Comparison of ENCODE assay signal across 10 cellular contexts in genomic region chr14:94128216-94128839, GRCh38. TPM values are rescaled to one million over a fixed set of nuclear protein-coding genes. Genes with fewer than 3 reads are reported as not detected.
A peak's percentile ranks its signal among the peaks of the same experiment; 100 is the strongest.
DNase-seq lines count a peak whose midpoint lies in the region; ATAC-seq and TF ChIP-seq lines count a peak whose summit lies in the region.
"Had no signal": no experiment of that assay in that cellular context is flagged by ENCODE, and none has a peak within 500 bp of the region (broad histone marks: within the 10 kb centered on the region; RNA-seq: fewer than 3 reads in every experiment).

No MANE protein-coding gene starts in this region.

- no peak for TF ChIP-seq POLR2A in erythroblast (IDR thresholded peaks at IDR 0.05; ENCODE audit: low read length)

- peak overlapping the region; percentile 65 for H3K9ac ChIP-seq in Loucy (ENCODE audit: low read depth, low read length, poor library complexity, severe bottlenecking)
- H3K9ac ChIP-seq in parathyroid adenoma = no peak overlapping the region

- no peak for ATAC-seq in effector memory CD8-positive, alpha-beta T cell (replicated peaks)
- ATAC-seq in GM21576 (IDR thresholded peaks at IDR 0.05; ENCODE audit: unreplicated experiment) = no peak
- no peak for ATAC-seq in GM18519 (IDR thresholded peaks at IDR 0.05; ENCODE audit: low FRiP score, unreplicated experiment)

- H3K27ac ChIP-seq in CD8-positive, alpha-beta memory T cell (ENCODE audit: low read depth, low read length) = no peak overlapping the region
- peak overlapping the region; percentile 84 for H3K27ac ChIP-seq in parathyroid adenoma

- H2AFZ ChIP-seq in Loucy (ENCODE audit: low read length) (no peak overlapping the region), parathyroid adenoma (peak overlapping the region; percentile 93)

- H3K4me1 Mint-ChIP-seq in CD8-positive, alpha-beta memory T cell = peaks cover 14 to 25% (median 19%) of the 10 kb centered on the region in 3 donors
- peaks cover 19 to 23% of the 10 kb centered on the region in 2 donors for H3K4me1 Mint-ChIP-seq in effector memory CD8-positive, alpha-beta T cell (ENCODE audit: low read depth in 2 of 2)

- no peaks in the 10 kb centered on the region for H3K9me3 ChIP-seq in CD8-positive, alpha-beta memory T cell (ENCODE audit: low read length)
- no peaks in the 10 kb centered on the region for H3K9me3 ChIP-seq in Loucy (ENCODE audit: insufficient read depth, low read depth, low read length)
- no peaks in the 10 kb centered on the region for H3K9me3 ChIP-seq in parathyroid adenoma (ENCODE audit: control insufficient read depth, low read length)

- H3K79me2 ChIP-seq in Loucy (ENCODE audit: insufficient read depth, low read length) = no peaks in the 10 kb centered on the region
- H3K79me2 ChIP-seq in parathyroid adenoma = no peaks in the 10 kb centered on the region

- H3K27me3 Mint-ChIP-seq in CD8-positive, alpha-beta memory T cell = peaks cover 5 to 7% of the 10 kb centered on the region in 2 donors
- H3K27me3 Mint-ChIP-seq in effector memory CD8-positive, alpha-beta T cell = no peaks in the 10 kb centered on the region

- no peaks in the 10 kb centered on the region for H3K9me2 ChIP-seq in Loucy (replicated peaks; ENCODE audit: low read depth, low read length)

- no peaks in the 10 kb centered on the region for H3K9me3 Mint-ChIP-seq in CD8-positive, alpha-beta memory T cell
- H3K9me3 Mint-ChIP-seq in effector memory CD8-positive, alpha-beta T cell = no peaks in the 10 kb centered on the region

- no peaks in the 10 kb centered on the region for H3K36me3 ChIP-seq in CD8-positive, alpha-beta memory T cell (ENCODE audit: insufficient read depth, low read length)
- H3K36me3 ChIP-seq in Loucy (ENCODE audit: insufficient read depth, low read length) = no peaks in the 10 kb centered on the region
- H3K36me3 ChIP-seq in parathyroid adenoma (ENCODE audit: control insufficient read depth, insufficient read depth, low read length) = no peaks in the 10 kb centered on the region

- H3F3A ChIP-seq in Loucy (ENCODE audit: low read depth) = no peaks in the 10 kb centered on the region

- H3K4me2 ChIP-seq in Loucy (ENCODE audit: low read depth, low read length, poor library complexity, severe bottlenecking) (peak overlapping the region; percentile 87), parathyroid adenoma (ENCODE audit: low read length) (no peak overlapping the region)

- H3K4me3 ChIP-seq in CD8-positive, alpha-beta memory T cell (ENCODE audit: low read length) = no peak overlapping the region
- peak overlapping the region; percentile 77 for H3K4me3 ChIP-seq in Loucy (ENCODE audit: low read length, poor library complexity, severe bottlenecking)
- no peak overlapping the region for H3K4me3 ChIP-seq in parathyroid adenoma (ENCODE audit: low read depth, low read length)

- peaks cover 0 to 11% (median 0%) of the 10 kb centered on the region in 3 donors for H3K36me3 Mint-ChIP-seq in CD8-positive, alpha-beta memory T cell
- peaks cover 3% of the 10 kb centered on the region for H3K36me3 Mint-ChIP-seq in effector memory CD8-positive, alpha-beta T cell (ENCODE audit: insufficient read depth)

- DNase-seq in CD8-positive, alpha-beta memory T cell = no peak
- DNase-seq in effector memory CD8-positive, alpha-beta T cell = no peak
- DNase-seq in inferior parietal cortex (ENCODE audit: extremely low spot score) (no peak), erythroblast (lab: John Stamatoyannopoulos, UW) (no peak)
- DNase-seq: activated CD4-positive, alpha-beta T cell treated with anti-CD3 and anti-CD28 coated beads, Interleukin-2, amount 50 U/mL, for 4 hours; trophoblast cell had no signal

- H4K20me1 ChIP-seq in Loucy (ENCODE audit: insufficient read depth, low read length, poor library complexity, severe bottlenecking) = no peaks in the 10 kb centered on the region

- TF ChIP-seq CTCF in Loucy (conservative IDR thresholded peaks at IDR 0.05; ENCODE audit: low read length) = no peak
- TF ChIP-seq CTCF in parathyroid adenoma (IDR thresholded peaks at IDR 0.05) = no peak

- no peaks in the 10 kb centered on the region for H3K27me3 ChIP-seq in CD8-positive, alpha-beta memory T cell (ENCODE audit: insufficient read depth, low read length, poor library complexity, severe bottlenecking)
- H3K27me3 ChIP-seq in Loucy (ENCODE audit: insufficient read depth, low read length, poor library complexity, severe bottlenecking) = no peaks in the 10 kb centered on the region
- H3K27me3 ChIP-seq in parathyroid adenoma (ENCODE audit: control insufficient read depth, insufficient read depth, low read length) = no peaks in the 10 kb centered on the region

- CTCF ChIA-PET in CD8-positive, alpha-beta memory T cell (lab: Charles Lee) = interaction anchor here (1.5 to 7.4 kb wide), 5 partner anchors 8 to 190 kb away, joined by 5 to 43 read pairs (median 10); no protein-coding TSS in a partner anchor

- H3K4me1 ChIP-seq in CD8-positive, alpha-beta memory T cell (ENCODE audit: insufficient read depth, low read length) = peaks cover 16% of the 10 kb centered on the region
- H3K4me1 ChIP-seq in Loucy (ENCODE audit: insufficient read depth, low read length, poor library complexity, severe bottlenecking) (peaks cover 5% of the 10 kb centered on the region), parathyroid adenoma (no peaks in the 10 kb centered on the region)

- peak overlapping the region in 7 of 8 donors; percentile 56 to 93 (median 77) for H3K27ac Mint-ChIP-seq in CD8-positive, alpha-beta memory T cell
- peak overlapping the region; percentile 87 to 94 for H3K27ac Mint-ChIP-seq in effector memory CD8-positive, alpha-beta T cell

- peak overlapping the region; percentile 83 to 98 (median 87) for H3K4me3 Mint-ChIP-seq in CD8-positive, alpha-beta memory T cell
- peak overlapping the region; percentile 92 to 94 for H3K4me3 Mint-ChIP-seq in effector memory CD8-positive, alpha-beta T cell

- POLR2A ChIA-PET in CD8-positive, alpha-beta memory T cell (lab: Charles Lee) = interaction anchor here (0.9 kb wide), 1 partner anchor 154 kb away, joined by 3 read pairs; no protein-coding TSS in a partner anchor

RNA-seq across cellular contexts. Expression of gene IFI27L2, which starts 1.1 kb away (rescaled TPM):
- total RNA-seq in CD8-positive, alpha-beta memory T cell = 10 to 100 TPM; 55.9 to 58.5 TPM
- polyA plus RNA-seq in CD8-positive, alpha-beta memory T cell = 95.5 TPM

RNA-seq across cellular contexts. Expression of gene IFI27, which starts 17.8 kb away (rescaled TPM):
- total RNA-seq in CD8-positive, alpha-beta memory T cell = 1 to 10 TPM; 1.3 TPM
- polyA plus RNA-seq in CD8-positive, alpha-beta memory T cell = 5.5 TPM

RNA-seq across cellular contexts. Expression of gene PPP4R4, which starts 45.8 kb away (rescaled TPM):
- total RNA-seq in CD8-positive, alpha-beta memory T cell = 1 to 10 TPM; 1.2 to 1.8 TPM
- polyA plus RNA-seq in CD8-positive, alpha-beta memory T cell = 0.17 TPM

RNA-seq across cellular contexts. Expression of gene IFI27L1, which starts 47.2 kb away (rescaled TPM):
- 10 to 100 TPM; 15.5 to 18.4 TPM for total RNA-seq in CD8-positive, alpha-beta memory T cell
- 8.3 TPM for polyA plus RNA-seq in CD8-positive, alpha-beta memory T cell

RNA-seq across cellular contexts. Expression of gene DDX24, which starts 47.3 kb away (rescaled TPM):
- total RNA-seq in CD8-positive, alpha-beta memory T cell = 100 to 1,000 TPM; 274 to 283 TPM
- polyA plus RNA-seq in CD8-positive, alpha-beta memory T cell = 287 TPM
